In genomic region chr10:106251573-106251972, GRCh38 we compare ENCODE assay signal across 31 cellular contexts.
"Had no signal": no experiment of that assay in that cellular context is flagged by ENCODE, and none has a peak within 500 bp of the region (broad histone marks: within the 10 kb centered on the region; RNA-seq: fewer than 3 reads in every experiment).

No MANE protein-coding gene starts in this region.

- H3K27ac ChIP-seq: VCaP, WERI-Rb-1 had no signal

- H3K36me3 ChIP-seq: WERI-Rb-1 had no signal

- DNase-seq: activated B cell treated with CpG ODN at 0.5 μM for 24 hours; activated CD4-positive, alpha-beta memory T cell treated with anti-CD3 and anti-CD28 coated beads for 36 hours; activated CD4-positive, alpha-beta memory T cell treated with anti-CD3 and anti-CD28 coated beads, Interleukin-2, amount 10 ng/mL, durations not matched to agents 7 days and 5 days; activated CD4-positive, alpha-beta T cell treated with anti-CD3 and anti-CD28 coated beads for 1 hour; activated CD4-positive, alpha-beta T cell treated with anti-CD3 and anti-CD28 coated beads for 36 hours; activated CD4-positive, alpha-beta T cell treated with anti-CD3 and anti-CD28 coated beads for 4 hours; activated CD4-positive, alpha-beta T cell treated with anti-CD3 and anti-CD28 coated beads for 48 hours; activated CD4-positive, alpha-beta T cell treated with anti-CD3 and anti-CD28 coated beads, Interleukin-2, amount 10 ng/mL, durations not matched to agents 24 days and 14 days; activated CD4-positive, alpha-beta T cell treated with anti-CD3 and anti-CD28 coated beads, Interleukin-2, amount 10 ng/mL, durations not matched to agents 7 days and 5 days; activated CD4-positive, alpha-beta T cell treated with anti-CD3 and anti-CD28 coated beads, Interleukin-2, amount 50 U/mL, for 1 hour; activated CD4-positive, alpha-beta T cell treated with anti-CD3 and anti-CD28 coated beads, Interleukin-2, amount 50 U/mL, for 4 hours; activated CD4-positive, alpha-beta T cell treated with anti-CD3 and anti-CD28 coated beads, Interleukin-2, amount 50 U/mL, for 48 hours; activated CD4-positive, CD25-positive, alpha-beta regulatory T cell; activated CD4-positive, CD25-positive, alpha-beta regulatory T cell treated with anti-CD3 and anti-CD28 coated beads, Interleukin-2, amount 50 U/mL, for 72 hours; activated CD8-positive, alpha-beta memory T cell treated with anti-CD3 and anti-CD28 coated beads for 24 hours; activated CD8-positive, alpha-beta memory T cell treated with anti-CD3 and anti-CD28 coated beads, Interleukin-2, amount 10 ng/mL, durations not matched to agents 7 days and 5 days; activated CD8-positive, alpha-beta memory T cell treated with anti-CD3 and anti-CD28 coated beads, Interleukin-2, amount 50 U/mL, for 4 hours; activated CD8-positive, alpha-beta memory T cell treated with anti-CD3 and anti-CD28 coated beads, Interleukin-2, amount 50 U/mL, for 48 hours; activated CD8-positive, alpha-beta T cell treated with anti-CD3 and anti-CD28 coated beads for 36 hours; activated CD8-positive, alpha-beta T cell treated with anti-CD3 and anti-CD28 coated beads, Interleukin-2, amount 10 ng/mL, durations not matched to agents 7 days and 5 days; activated T-cell treated with anti-CD3 and anti-CD28 coated beads for 4 hours; activated T-cell treated with anti-CD3 and anti-CD28 coated beads, Interleukin-2, amount 50 U/mL, for 1 hour; T-helper 1 cell; T-helper 17 cell; T-helper 2 cell; T-helper 9 cell; T1000; WERI-Rb-1 had no signal

- ATAC-seq: activated CD4-positive, alpha-beta T cell treated with anti-CD3 and anti-CD28 coated beads for 36 hours; activated CD4-positive, CD25-positive, alpha-beta regulatory T cell treated with anti-CD3 and anti-CD28 coated beads, Interleukin-2, amount 50 U/mL, for 24 hours; activated CD8-positive, alpha-beta memory T cell treated with anti-CD3 and anti-CD28 coated beads, Interleukin-2, amount 10 ng/mL, durations not matched to agents 7 days and 5 days; activated CD8-positive, alpha-beta T cell treated with anti-CD3 and anti-CD28 coated beads for 36 hours; activated CD8-positive, alpha-beta T cell treated with anti-CD3 and anti-CD28 coated beads, Interleukin-2, amount 10 ng/mL, durations not matched to agents 7 days and 5 days; T-helper 17 cell; WTC11 had no signal
